Comparison of ENCODE assay signal across 36 cellular contexts in genomic region chr7:121931149-121931922, GRCh38. TPM values are rescaled to one million over a fixed set of nuclear protein-coding genes. Genes with fewer than 3 reads are reported as not detected.
DNase-seq lines count a peak whose midpoint lies in the region; ATAC-seq and TF ChIP-seq lines count a peak whose summit lies in the region.
"Had no signal": no experiment of that assay in that cellular context is flagged by ENCODE, and none has a peak within 500 bp of the region (broad histone marks: within the 10 kb centered on the region; RNA-seq: fewer than 3 reads in every experiment).

No MANE protein-coding gene starts in this region.

- H3F3A ChIP-seq in PC-9 (ENCODE audit: insufficient read depth, low read depth): no peaks in the 10 kb centered on the region

- no peaks in the 10 kb centered on the region for H3K9me3 ChIP-seq in HCT116 (ENCODE audit: control insufficient read depth in 1 of 2, insufficient read depth in 1 of 2, low read depth in 1 of 2, low read length in 2 of 2)
- H3K9me3 ChIP-seq in PC-9 (ENCODE audit: insufficient read depth, low read depth): no peaks in the 10 kb centered on the region
- H3K9me3 ChIP-seq: esophagus squamous epithelium, heart right ventricle, left ventricle myocardium inferior, neutrophil, stomach, uterus had no signal

- CTCF ChIA-PET in HCT116 (lab: Charles Lee) (no interaction called here), PC-9 (lab: Charles Lee) (no interaction called here)

- no peaks in the 10 kb centered on the region for H4K20me1 ChIP-seq in HCT116 (ENCODE audit: insufficient read depth)
- no peaks in the 10 kb centered on the region for H4K20me1 ChIP-seq in PC-9 (ENCODE audit: insufficient read depth)

- no peak for DNase-seq in HCT116 (ENCODE audit: low read depth, low spot score)
- no peak for DNase-seq in PC-9
- DNase-seq in erythroblast (lab: John Stamatoyannopoulos, UW): peak; percentile 2 to 44
- no peak for DNase-seq in NCI-H524 (lab: John Stamatoyannopoulos, UW)
- DNase-seq in T-helper 1 cell: no peak
- DNase-seq: activated CD4-positive, alpha-beta memory T cell treated with anti-CD3 and anti-CD28 coated beads for 36 hours; activated CD4-positive, alpha-beta T cell treated with anti-CD3 and anti-CD28 coated beads for 1 hour; activated CD8-positive, alpha-beta memory T cell treated with anti-CD3 and anti-CD28 coated beads, Interleukin-2, amount 50 U/mL, for 4 hours; activated naive CD4-positive, alpha-beta T cell treated with Interleukin-2 at 50 U/mL for 16 hours; CD4-positive, CD25-positive, alpha-beta regulatory T cell; esophagus squamous epithelium; foreskin melanocyte; H7; heart right ventricle; left ventricle myocardium inferior; NCI-H1048; NCI-H187; NCI-H2171; NCI-H510A; NK-92 treated with Interleukin-12 subunit alpha and Interleukin-12 subunit beta, amount 100 ng/mL, for 24 hours; PC-3; Right ventricle myocardium superior; stimulated activated CD4-positive, alpha-beta T cell treated with anti-CD3 and anti-CD28 coated beads, Interleukin-12 subunit alpha, Interleukin-12 subunit beta, amount 100 ng/mL, for 4 hours; stimulated activated CD4-positive, alpha-beta T cell treated with anti-CD3 and anti-CD28 coated beads, Interleukin-2, amount 100 ng/mL, for 48 hours; stomach; uterus had no signal

- no peak overlapping the region for H3K9ac ChIP-seq in HCT116 (ENCODE audit: low read length)

- no TSS peak for BruUV-seq in HCT116 (replicated peaks; lab: Mats Ljungman, UMichigan)
- no TSS peak for BruUV-seq in PC-9 (replicated peaks; lab: Mats Ljungman, UMichigan)

- no peaks in the 10 kb centered on the region for H3K79me2 ChIP-seq in ACC112 (ENCODE audit: control insufficient read depth, insufficient read depth, low read length, unreplicated experiment)
- H3K79me2 ChIP-seq in HCT116 (ENCODE audit: insufficient read depth, low read length): no peaks in the 10 kb centered on the region
- H3K79me2 ChIP-seq in PC-9 (ENCODE audit: low read depth): no peaks in the 10 kb centered on the region

- TF ChIP-seq RAD21 in HCT116 (IDR thresholded peaks at IDR 0.05; ENCODE audit: low read depth): no peak

- peak overlapping the region; percentile 32 for H2AFZ ChIP-seq in ACC112 (ENCODE audit: low read length, unreplicated experiment)
- peak overlapping the region; percentile 67 for H2AFZ ChIP-seq in HCT116 (ENCODE audit: low read depth, low read length, poor library complexity, severe bottlenecking)
- H2AFZ ChIP-seq in PC-9: peak overlapping the region; percentile 12; the same call in 1 of the 2 replicates

- no peak for TF ChIP-seq POLR2A in HCT116 (IDR thresholded peaks at IDR 0.05; ENCODE audit: borderline replicate concordance, extremely low read depth, insufficient read depth, insufficient read length)
- no peak for TF ChIP-seq POLR2A in erythroblast (IDR thresholded peaks at IDR 0.05; ENCODE audit: low read length)

- no peaks in the 10 kb centered on the region for H3K9me2 ChIP-seq in HCT116 (ENCODE audit: insufficient read depth)
- H3K9me2 ChIP-seq in PC-9 (ENCODE audit: insufficient read depth): no peaks in the 10 kb centered on the region; the same call in 1 of the 2 replicates

- H3K36me3 ChIP-seq in ACC112 (ENCODE audit: insufficient read depth, low read length) (no peaks in the 10 kb centered on the region), HCT116 (ENCODE audit: control insufficient read depth in 1 of 2, insufficient read depth in 2 of 2, low read length in 2 of 2) (no peaks in the 10 kb centered on the region), PC-9 (ENCODE audit: low read depth) (no peaks in the 10 kb centered on the region)
- H3K36me3 ChIP-seq: esophagus squamous epithelium, heart right ventricle, left ventricle myocardium inferior, neutrophil, stomach, uterus had no signal

- TF ChIP-seq CTCF in HCT116 (IDR thresholded peaks at IDR 0.05 in 2 of 3, conservative IDR thresholded peaks at IDR 0.05 in 1 of 3; ENCODE audit: borderline replicate concordance in 1 of 3, insufficient read depth in 1 of 3, low read depth in 2 of 3, low read length in 2 of 3): no peak
- no peak for TF ChIP-seq CTCF in PC-9 (conservative IDR thresholded peaks at IDR 0.05)

- H3K27me3 ChIP-seq in ACC112 (ENCODE audit: insufficient read depth, low read length): no peaks in the 10 kb centered on the region
- no peaks in the 10 kb centered on the region for H3K27me3 ChIP-seq in HCT116 (ENCODE audit: insufficient read depth, low read length)
- no peaks in the 10 kb centered on the region for H3K27me3 ChIP-seq in PC-9 (ENCODE audit: insufficient read depth, low read depth)
- H3K27me3 ChIP-seq: esophagus squamous epithelium, heart right ventricle, neutrophil, stomach, uterus had no signal

- ATAC-seq in HCT116 (no peak), HG03095 (IDR thresholded peaks at IDR 0.05; ENCODE audit: unreplicated experiment) (no peak), GM21423 (IDR thresholded peaks at IDR 0.05; ENCODE audit: unreplicated experiment) (no peak)
- ATAC-seq: heart right ventricle, PC-3, sciatic nerve had no signal

- intact Hi-C loops in HCT116 (cut with micrococcal nuclease): no loop called here
- intact Hi-C loops in PC-9 (cut with micrococcal nuclease; ENCODE audit: unreplicated experiment): no loop called here

- no peak overlapping the region for H3K4me3 ChIP-seq in ACC112 (ENCODE audit: low read depth, low read length)
- no peak overlapping the region for H3K4me3 ChIP-seq in HCT116 (replicated peaks in 1 of 2; ENCODE audit: low read depth in 1 of 2, low read length in 2 of 2)
- no peak overlapping the region for H3K4me3 ChIP-seq in PC-9
- H3K4me3 ChIP-seq: esophagus squamous epithelium, heart right ventricle, left ventricle myocardium inferior, stomach, uterus had no signal

- RAD21 ChIA-PET in HCT116 (lab: Charles Lee; ENCODE audit: low non-redundant PET in 1 of 2, low total read pairs in 2 of 2, uncharacterized antibody in 2 of 2, unreplicated experiment in 2 of 2): no interaction called here

- no peak overlapping the region for H3K27ac ChIP-seq in ACC112 (ENCODE audit: low read depth, low read length)
- no peak overlapping the region for H3K27ac ChIP-seq in HCT116 (ENCODE audit: low read depth, low read length)
- H3K27ac ChIP-seq in PC-9: no peak overlapping the region
- H3K27ac ChIP-seq: esophagus squamous epithelium, heart right ventricle, HL-60, left ventricle myocardium inferior, neutrophil, stomach, uterus had no signal

- no peak overlapping the region for H3K4me2 ChIP-seq in HCT116 (ENCODE audit: low read length)
- no peak overlapping the region for H3K4me2 ChIP-seq in PC-9

- POLR2A ChIA-PET in HCT116 (lab: Charles Lee): no interaction called here
- POLR2A ChIA-PET in PC-9 (lab: Charles Lee; ENCODE audit: unreplicated experiment): no interaction called here

- no peaks in the 10 kb centered on the region for H3K4me1 ChIP-seq in ACC112 (ENCODE audit: control insufficient read depth, insufficient read depth, low read length, unreplicated experiment)
- H3K4me1 ChIP-seq in HCT116 (ENCODE audit: control insufficient read depth in 1 of 2, insufficient read depth in 2 of 2, low read length in 2 of 2): no peaks in the 10 kb centered on the region
- H3K4me1 ChIP-seq in PC-9 (replicated peaks; ENCODE audit: insufficient read depth): no peaks in the 10 kb centered on the region
- H3K4me1 ChIP-seq: heart right ventricle, left ventricle myocardium inferior, stomach, uterus had no signal

TF ChIP-seq in HCT116, 20 proteins besides CTCF, POLR2A, EP300 and RAD21:
- TF ChIP-seq, protein P1, sequence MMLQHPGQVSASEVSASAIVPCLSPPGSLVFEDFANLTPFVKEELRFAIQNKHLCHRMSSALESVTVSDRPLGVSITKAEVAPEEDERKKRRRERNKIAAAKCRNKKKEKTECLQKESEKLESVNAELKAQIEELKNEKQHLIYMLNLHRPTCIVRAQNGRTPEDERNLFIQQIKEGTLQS (IDR thresholded peaks at IDR 0.05): no peak
- TF ChIP-seq ZFX (IDR thresholded peaks at IDR 0.05): no peak
- TF ChIP-seq SIN3A (IDR thresholded peaks at IDR 0.05; ENCODE audit: low read depth): no peak

RNA-seq across cellular contexts. Expression of gene PTPRZ1, which starts 58.4 kb away (rescaled TPM):
- total RNA-seq in HCT116 (2021; ENCODE audit: unreplicated experiment): 0.25 TPM
- polyA plus RNA-seq in HCT116 (2012): 0.05 and 0.36 TPM in 2 replicates
- total RNA-seq in PC-9 (2021): 0.28 and 0.37 TPM in 2 replicates
- total RNA-seq: activated CD4-positive, alpha-beta memory T cell treated with anti-CD3 and anti-CD28 coated beads for 36 hours; activated T-helper 1 cell treated with anti-CD3 and anti-CD28 coated beads, Interleukin-12 subunit alpha, Interleukin-12 subunit beta, Interleukin-2, Interleukin-4 antibody, amounts not matched to agents 30 ng/mL and 10 ng/mL and 1 ng/mL, durations not matched to agents 14 hours and 24 hours and 36 hours; CD4-positive, CD25-positive, alpha-beta regulatory T cell; LHCN-M2; myocyte; PC-3; T-helper 2 cell treated with Interferon-gamma antibody and Interleukin-4, amounts not matched to agents 100 ng/mL and 5 ng/mL, for 36 hours had no signal
- polyA plus RNA-seq: CD4-positive, CD25-positive, alpha-beta regulatory T cell had no signal

Comparison
In these comparisons a context has a peak if more than half of its experiments do, and no peak if none do; other contexts are left out.
1. H2AFZ ChIP-seq: peak in every context shown above with its lines; median percentile 67 in HCT116; 32 in ACC112; 12 in PC-9.
2. DNase-seq: peak in erythroblast (2 of 2); none in HCT116 (single experiment), PC-9 (0 of 2), NCI-H524 (0 of 2) and T-helper 1 cell (0 of 5).